In genomic region chr15:51620647-51621046, GRCh38 we compare ENCODE assay signal across 9 cellular contexts. TPM values are rescaled to one million over a fixed set of nuclear protein-coding genes. Genes with fewer than 3 reads are reported as not detected.
DNase-seq lines count a peak whose midpoint lies in the region; ATAC-seq and TF ChIP-seq lines count a peak whose summit lies in the region.
"Had no signal": no experiment of that assay in that cellular context is flagged by ENCODE, and none has a peak within 500 bp of the region (broad histone marks: within the 10 kb centered on the region; RNA-seq: fewer than 3 reads in every experiment).

No MANE protein-coding gene starts in this region.

- peak; percentile 15 for DNase-seq in DMS53 (lab: John Stamatoyannopoulos, UW)
- no peak for DNase-seq in DMS53 treated with DMSO at 0.1 percent for 48 hours (lab: John Stamatoyannopoulos, UW; ENCODE audit: unreplicated experiment)
- DNase-seq in astrocyte of the spinal cord (ENCODE audit: low read depth, low spot score), result no peak
- DNase-seq in trophoblast cell, result no peak
- no peak for DNase-seq in activated CD4-positive, alpha-beta T cell treated with anti-CD3 and anti-CD28 coated beads for 4 hours
- DNase-seq: GOT3 had no signal

- H3K27me3 ChIP-seq in KMS-11 (ENCODE audit: insufficient read depth, low read depth), result no peaks in the 10 kb centered on the region; the same call in 1 of the 2 replicates
- H3K27me3 ChIP-seq in trophoblast cell (ENCODE audit: insufficient read depth, low read length), result no peaks in the 10 kb centered on the region

- H4K8ac ChIP-seq in trophoblast cell (ENCODE audit: low read depth, low read length), result no peak overlapping the region

- peaks cover 42% of the 10 kb centered on the region for H3K4me1 ChIP-seq in KMS-11 (ENCODE audit: low read depth, poor library complexity, severe bottlenecking)
- H3K4me1 ChIP-seq in trophoblast cell (ENCODE audit: control insufficient read depth in 1 of 2, insufficient read depth in 2 of 2, low read length in 2 of 2), result no peaks in the 10 kb centered on the region

- no peak overlapping the region for H3K4ac ChIP-seq in trophoblast cell (ENCODE audit: low read depth, low read length)

- no peak overlapping the region for H3K27ac Mint-ChIP-seq in stimulated activated memory B cell treated with anti-CD40 and anti-IgM and Interleukin-4, amounts not matched to agents 10 μg/mL and 1 μg/mL and 100 μg/mL, for 72 hours

- no peak overlapping the region for H3K14ac ChIP-seq in trophoblast cell (ENCODE audit: low read length)

- H2AFZ ChIP-seq in KMS-11 (ENCODE audit: low read depth), result no peak overlapping the region
- H2AFZ ChIP-seq in trophoblast cell (ENCODE audit: insufficient read depth, low read length, poor library complexity), result no peak overlapping the region

- H3K79me2 ChIP-seq in KMS-11 (ENCODE audit: insufficient read depth, low read depth) (no peaks in the 10 kb centered on the region), trophoblast cell (ENCODE audit: control insufficient read depth, insufficient read depth, low read length, poor library complexity) (peaks cover 5% of the 10 kb centered on the region)

- H3K9me3 ChIP-seq in trophoblast cell (ENCODE audit: insufficient read depth, low read depth, low read length), result no peaks in the 10 kb centered on the region

- H3K9ac ChIP-seq in KMS-11 (no peak overlapping the region), trophoblast cell (ENCODE audit: low read length) (peak overlapping the region; percentile 5)

- H3K9me3 Mint-ChIP-seq in stimulated activated memory B cell treated with anti-CD40 and anti-IgM and Interleukin-4, amounts not matched to agents 10 μg/mL and 1 μg/mL and 100 μg/mL, for 72 hours, result no peaks in the 10 kb centered on the region

- H4K20me1 ChIP-seq in KMS-11 (ENCODE audit: insufficient read depth), result no peaks in the 10 kb centered on the region

- no peaks in the 10 kb centered on the region for H3K36me3 ChIP-seq in KMS-11 (ENCODE audit: insufficient read depth)
- H3K36me3 ChIP-seq in trophoblast cell (ENCODE audit: control insufficient read depth in 1 of 2, insufficient read depth in 2 of 2, low read length in 2 of 2), result no peaks in the 10 kb centered on the region

- TF ChIP-seq CTCF in KMS-11 (conservative IDR thresholded peaks at IDR 0.05; ENCODE audit: low read depth, low read length) (no peak), astrocyte of the spinal cord (IDR thresholded peaks at IDR 0.05; ENCODE audit: low read depth, low read length) (no peak)

- no peak overlapping the region for H3K4me3 Mint-ChIP-seq in stimulated activated memory B cell treated with anti-CD40 and anti-IgM and Interleukin-4, amounts not matched to agents 10 μg/mL and 1 μg/mL and 100 μg/mL, for 72 hours

- no peak overlapping the region for H2BK120ac ChIP-seq in trophoblast cell (ENCODE audit: insufficient read depth, low read length, poor library complexity)

- H3K4me2 ChIP-seq in KMS-11, result peak overlapping the region; percentile 5; the same call in 1 of the 2 replicates
- H3K4me2 ChIP-seq in trophoblast cell (ENCODE audit: low read length), result no peak overlapping the region

- no peak overlapping the region for H3K23ac ChIP-seq in trophoblast cell (ENCODE audit: low read length)

- ATAC-seq in stimulated activated memory B cell treated with anti-CD40 and anti-IgM and Interleukin-4, amounts not matched to agents 10 μg/mL and 1 μg/mL and 100 μg/mL, for 72 hours, result no peak
- ATAC-seq in activated CD4-positive, CD25-positive, alpha-beta regulatory T cell treated with anti-CD3 and anti-CD28 coated beads, Interleukin-2, amount 50 U/mL, for 24 hours, result no peak

- in situ Hi-C loops in astrocyte of the spinal cord (cut with HindIII; ENCODE audit: low sequenced_read_pairs), result no loop called here

- no peak overlapping the region for H3K18ac ChIP-seq in trophoblast cell (ENCODE audit: low read length)

- peaks cover 9% of the 10 kb centered on the region for H3K27me3 Mint-ChIP-seq in stimulated activated memory B cell treated with anti-CD40 and anti-IgM and Interleukin-4, amounts not matched to agents 10 μg/mL and 1 μg/mL and 100 μg/mL, for 72 hours

- H3K4me3 ChIP-seq in KMS-11 (IDR thresholded peaks at IDR 0.05; ENCODE audit: insufficient read depth, low read depth, low read length) (no peak overlapping the region), astrocyte of the spinal cord (ENCODE audit: low read depth, low read length) (peak overlapping the region; percentile 82), trophoblast cell (ENCODE audit: low read depth, low read length) (no peak overlapping the region)

- no peaks in the 10 kb centered on the region for H3K36me3 Mint-ChIP-seq in stimulated activated memory B cell treated with anti-CD40 and anti-IgM and Interleukin-4, amounts not matched to agents 10 μg/mL and 1 μg/mL and 100 μg/mL, for 72 hours

- H3K27ac ChIP-seq in KMS-11 (no peak overlapping the region), trophoblast cell (ENCODE audit: low read depth, low read length) (no peak overlapping the region)

- WGBS in trophoblast cell (ENCODE audit: extremely low coverage, insufficient coverage, insufficient read length), result no CpG with 5 or more reads among the region's 4 CpGs

- H2BK5ac ChIP-seq in trophoblast cell (ENCODE audit: low read depth, low read length, poor library complexity), result no peak overlapping the region

- no peak overlapping the region for H4K12ac ChIP-seq in trophoblast cell (ENCODE audit: low read depth, low read length)

- no peak overlapping the region for H2AK5ac ChIP-seq in trophoblast cell (ENCODE audit: low read length)

- H4K91ac ChIP-seq in trophoblast cell (ENCODE audit: low read depth, low read length), result no peak overlapping the region

- H3K4me1 Mint-ChIP-seq in stimulated activated memory B cell treated with anti-CD40 and anti-IgM and Interleukin-4, amounts not matched to agents 10 μg/mL and 1 μg/mL and 100 μg/mL, for 72 hours, result peaks cover 32% of the 10 kb centered on the region

- peaks cover 9% of the 10 kb centered on the region for H3K79me1 ChIP-seq in trophoblast cell (ENCODE audit: low read length)

- H2BK12ac ChIP-seq in trophoblast cell (ENCODE audit: low read length), result no peak overlapping the region

RNA-seq across cellular contexts. Expression of gene DMXL2, which starts 1.9 kb away (rescaled TPM):
- 7.7 and 9.5 TPM in 2 replicates for polyA plus RNA-seq in trophoblast cell (2013)
